Comparison of ENCODE assay signal across 8 cellular contexts in the genomic region with DNA sequence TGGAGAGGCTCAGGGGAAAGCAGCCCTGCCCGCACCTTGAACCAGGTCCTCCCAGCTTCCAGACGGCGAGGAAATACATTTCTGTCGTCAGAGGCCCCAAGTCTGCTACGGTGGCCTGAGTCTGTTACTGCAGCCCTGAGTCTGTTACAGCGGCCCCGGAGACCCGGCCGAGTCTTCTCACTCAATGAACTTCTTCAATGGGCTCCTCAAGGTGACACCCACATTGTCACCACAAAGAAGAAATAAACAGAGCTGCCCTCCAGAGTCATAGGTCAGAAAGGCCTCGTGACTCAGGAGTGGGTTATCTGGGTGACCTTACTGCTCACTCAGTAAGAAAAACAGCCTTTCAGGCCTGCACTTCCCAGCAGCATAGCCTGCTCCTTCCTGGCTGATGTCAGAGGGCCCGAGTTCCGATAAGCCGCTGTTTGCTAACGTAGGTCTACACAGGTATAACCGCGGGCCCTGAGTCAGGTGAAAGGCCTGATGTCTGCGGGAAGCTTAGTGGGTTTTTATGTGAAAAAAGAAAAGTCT.
DNase-seq lines count a peak whose midpoint lies in the region; TF ChIP-seq lines count a peak whose summit lies in the region.

No MANE protein-coding gene starts in this region.

- no peaks in the 10 kb centered on the region for H3K9me3 Mint-ChIP-seq in HFFc6
- peaks cover 0 to 3% (median 0%) of the 10 kb centered on the region in 6 donors for H3K9me3 Mint-ChIP-seq in immature natural killer cell

- DNase-seq in HFFc6 (no peak), immature natural killer cell (peak; percentile 86 to 88 (median 87)), cardiac septum (ENCODE audit: low spot score) (no peak), NCI-H187 (lab: John Stamatoyannopoulos, UW) (no peak), SKM-1 (lab: John Stamatoyannopoulos, UW; ENCODE audit: unreplicated experiment) (no peak), NCI-H345 treated with DMSO at 0.1 percent for 48 hours (lab: John Stamatoyannopoulos, UW; ENCODE audit: unreplicated experiment) (no peak)
- peak; percentile 41 to 75 for DNase-seq in activated CD8-positive, alpha-beta memory T cell treated with anti-CD3 and anti-CD28 coated beads for 4 hours (ENCODE audit: low read depth in 2 of 2)
- peak; percentile 46 for DNase-seq in stimulated activated CD8-positive, alpha-beta memory T cell treated with anti-CD3 and anti-CD28 coated beads, Interleukin-7, amount 100 ng/mL, for 24 hours (ENCODE audit: low read depth)

- H3K36me3 Mint-ChIP-seq in HFFc6 (ENCODE audit: low read depth): no peaks in the 10 kb centered on the region
- H3K36me3 Mint-ChIP-seq in immature natural killer cell: no peaks in the 10 kb centered on the region

- H3K4me1 Mint-ChIP-seq in HFFc6 (ENCODE audit: low read depth): peaks cover 31% of the 10 kb centered on the region
- H3K4me1 Mint-ChIP-seq in immature natural killer cell: peaks cover 55 to 64% of the 10 kb centered on the region in 2 donors

- H3K27me3 Mint-ChIP-seq in HFFc6 (ENCODE audit: insufficient read depth): peaks cover 5% of the 10 kb centered on the region; the same call in 1 of the 2 replicates
- H3K27me3 Mint-ChIP-seq in immature natural killer cell (ENCODE audit: low read depth in 3 of 3): peaks cover 19 to 32% (median 25%) of the 10 kb centered on the region in 3 donors

- H3K27ac Mint-ChIP-seq in HFFc6: no peak overlapping the region
- H3K27ac Mint-ChIP-seq in immature natural killer cell: peak overlapping the region; percentile 24 to 99 (median 97)

- no peak overlapping the region for H3K4me3 Mint-ChIP-seq in HFFc6
- H3K4me3 Mint-ChIP-seq in immature natural killer cell: peak overlapping the region; percentile 38 to 80 (median 71)

- peak; percentile 20; the same call in 1 of the 2 replicates for TF ChIP-seq CTCF in HFFc6 (IDR thresholded peaks at IDR 0.05)

- intact Hi-C loops in cardiac septum (cut with DNase I): no loop called here

Comparison
In these comparisons a context has a peak if more than half of its experiments do, and no peak if none do; other contexts are left out.
1. DNase-seq: peak in activated CD8-positive, alpha-beta memory T cell treated with anti-CD3 and anti-CD28 coated beads for 4 hours (2 of 2), immature natural killer cell (3 of 3) and stimulated activated CD8-positive, alpha-beta memory T cell treated with anti-CD3 and anti-CD28 coated beads, Interleukin-7, amount 100 ng/mL, for 24 hours (single experiment); none in HFFc6 (single experiment), cardiac septum (single experiment), NCI-H187 (0 of 2), SKM-1 (single experiment) and NCI-H345 treated with DMSO at 0.1 percent for 48 hours (single experiment).